In the genomic region with DNA sequence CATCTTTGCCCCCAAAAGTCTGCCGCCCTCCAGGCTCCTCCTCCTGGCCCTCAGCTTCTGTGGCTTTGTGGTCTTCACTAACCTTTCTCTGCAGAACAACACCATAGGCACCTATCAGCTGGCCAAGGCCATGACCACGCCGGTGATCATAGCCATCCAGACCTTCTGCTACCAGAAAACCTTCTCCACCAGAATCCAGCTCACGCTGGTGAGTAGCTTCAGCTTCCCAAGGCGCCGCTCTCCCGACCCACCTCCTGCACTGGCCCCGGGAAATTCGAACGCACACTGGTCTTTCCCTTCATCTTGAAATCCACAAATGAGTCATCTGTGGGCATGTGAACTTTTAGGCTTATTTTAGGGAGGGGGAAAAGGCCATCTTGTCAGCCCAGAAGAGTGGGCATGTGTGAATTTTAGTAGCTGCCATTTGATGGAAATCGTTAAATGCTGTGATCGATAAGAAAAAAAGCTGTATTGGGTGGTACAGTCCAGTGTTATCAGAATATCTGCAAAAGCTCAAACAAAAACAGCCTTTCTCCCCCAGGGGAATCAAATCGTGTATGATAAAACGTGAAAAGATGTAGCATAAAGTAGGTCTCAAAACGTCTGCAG, we compare ENCODE assay signal across 8 cellular contexts. TPM values are rescaled to one million over a fixed set of nuclear protein-coding genes. Genes with fewer than 3 reads are reported as not detected.
DNase-seq lines count a peak whose midpoint lies in the region; ATAC-seq lines count a peak whose summit lies in the region.

No MANE protein-coding gene starts in this region.

- peak; percentile 85 for DNase-seq in AG08396 (ENCODE audit: low spot score)
- peak; percentile 11 to 26 for DNase-seq in NCI-H524 (lab: John Stamatoyannopoulos, UW)
- DNase-seq in activated T-cell treated with anti-CD3 and anti-CD28 coated beads for 24 hours (ENCODE audit: low read depth): peak; percentile 10

- H3K27me3 Mint-ChIP-seq in stimulated activated naive CD8-positive, alpha-beta T cell treated with anti-CD3 and anti-CD28 coated beads, Interleukin-15, Interleukin-2, amounts not matched to agents 100 ng/mL and 50 ng/mL, for 24 hours: no peaks in the 10 kb centered on the region

- no peaks in the 10 kb centered on the region for H3K9me3 Mint-ChIP-seq in stimulated activated naive CD8-positive, alpha-beta T cell treated with anti-CD3 and anti-CD28 coated beads, Interleukin-15, Interleukin-2, amounts not matched to agents 100 ng/mL and 50 ng/mL, for 24 hours

- H3K27ac ChIP-seq in esophagus (ENCODE audit: low read depth in 2 of 2, low read length in 1 of 2): peak overlapping the region; percentile 84 to 86

- H3K4me3 ChIP-seq in esophagus (ENCODE audit: low read depth in 1 of 2, low read length in 2 of 2) (peak overlapping the region; percentile 81 to 89), mononuclear cell (ENCODE audit: low read length) (peak overlapping the region; percentile 86)

- H3K4me1 ChIP-seq in esophagus (ENCODE audit: control insufficient read depth in 2 of 2, insufficient read depth in 2 of 2, low read length in 1 of 2) (no peaks in the 10 kb centered on the region), mononuclear cell (ENCODE audit: insufficient read depth, low read length) (peaks cover 24% of the 10 kb centered on the region)

- peak; percentile 34 for ATAC-seq in GM18868 (IDR thresholded peaks at IDR 0.05; ENCODE audit: unreplicated experiment)
- ATAC-seq in HG03097 (IDR thresholded peaks at IDR 0.05; ENCODE audit: low FRiP score, unreplicated experiment): peak; percentile 26

- H3K27me3 ChIP-seq in esophagus (ENCODE audit: control insufficient read depth in 1 of 2, insufficient read depth in 2 of 2, low read length in 2 of 2): no peaks in the 10 kb centered on the region
- no peaks in the 10 kb centered on the region for H3K27me3 ChIP-seq in mononuclear cell (ENCODE audit: insufficient read depth, low read length)

- peak overlapping the region; percentile 89 for H3K4me3 Mint-ChIP-seq in stimulated activated naive CD8-positive, alpha-beta T cell treated with anti-CD3 and anti-CD28 coated beads, Interleukin-15, Interleukin-2, amounts not matched to agents 100 ng/mL and 50 ng/mL, for 24 hours

- H3K36me3 Mint-ChIP-seq in stimulated activated naive CD8-positive, alpha-beta T cell treated with anti-CD3 and anti-CD28 coated beads, Interleukin-15, Interleukin-2, amounts not matched to agents 100 ng/mL and 50 ng/mL, for 24 hours (ENCODE audit: low read depth): peaks cover 25% of the 10 kb centered on the region

- peak overlapping the region; percentile 90 for H3K27ac Mint-ChIP-seq in stimulated activated naive CD8-positive, alpha-beta T cell treated with anti-CD3 and anti-CD28 coated beads, Interleukin-15, Interleukin-2, amounts not matched to agents 100 ng/mL and 50 ng/mL, for 24 hours

- peaks cover 0 to 4% of the 10 kb centered on the region in 2 donors for H3K36me3 ChIP-seq in esophagus (ENCODE audit: control insufficient read depth in 2 of 2, insufficient read depth in 2 of 2, low read length in 1 of 2)

- H3K9me3 ChIP-seq in esophagus (ENCODE audit: control insufficient read depth in 2 of 2, insufficient read depth in 1 of 2, low read depth in 1 of 2, low read length in 1 of 2) (no peaks in the 10 kb centered on the region), mononuclear cell (ENCODE audit: low read depth, low read length) (no peaks in the 10 kb centered on the region)

- WGBS in esophagus, 2 donors: 2 to 3% methylated on average over 15 of the region's 15 CpGs

- peaks cover 28% of the 10 kb centered on the region for H3K4me1 Mint-ChIP-seq in stimulated activated naive CD8-positive, alpha-beta T cell treated with anti-CD3 and anti-CD28 coated beads, Interleukin-15, Interleukin-2, amounts not matched to agents 100 ng/mL and 50 ng/mL, for 24 hours (ENCODE audit: low read depth)

RNA-seq across cellular contexts. Expression of a gene that starts 0.7 kb away (rescaled TPM):
- polyA plus RNA-seq in esophagus: 1 to 10 TPM; 4.3 to 8.2 TPM
- total RNA-seq in mononuclear cell: 1.4 TPM

RNA-seq across cellular contexts. Expression of a gene that starts 59.9 kb away (rescaled TPM):
- 10 to 100 TPM; 13.6 to 14.8 TPM for polyA plus RNA-seq in esophagus
- 86.6 TPM for total RNA-seq in mononuclear cell

Comparison
In these comparisons a context has a peak if more than half of its experiments do, and no peak if none do; other contexts are left out.
1. Peak in every context shown above with its lines: DNase-seq, ATAC-seq, H3K4me3 ChIP-seq and H3K27ac ChIP-seq.
2. DNase-seq: peak in every context shown above with its lines; median percentile 85 in AG08396; 18 in NCI-H524; 10 in activated T-cell treated with anti-CD3 and anti-CD28 coated beads for 24 hours.